9 cellular contexts compared by ENCODE assay signal in genomic region chr7:130071701-130072622, GRCh38. TPM values are rescaled to one million over a fixed set of nuclear protein-coding genes. Genes with fewer than 3 reads are reported as not detected.
DNase-seq lines count a peak whose midpoint lies in the region; ATAC-seq and TF ChIP-seq lines count a peak whose summit lies in the region.
"Had no signal": no experiment of that assay in that cellular context is flagged by ENCODE, and none has a peak within 500 bp of the region (broad histone marks: within the 10 kb centered on the region; RNA-seq: fewer than 3 reads in every experiment).

No MANE protein-coding gene starts in this region.

- no peaks in the 10 kb centered on the region for H3K36me3 ChIP-seq in mammary epithelial cell (ENCODE audit: insufficient read depth, low read length)
- no peaks in the 10 kb centered on the region for H3K36me3 ChIP-seq in skeletal muscle tissue (ENCODE audit: control insufficient read depth in 3 of 3, insufficient read depth in 3 of 3, low read length in 3 of 3)

- ATAC-seq in HG02938 (IDR thresholded peaks at IDR 0.05; ENCODE audit: unreplicated experiment) = no peak
- ATAC-seq: activated naive CD4-positive, alpha-beta T cell treated with anti-CD3 and anti-CD28 coated beads, Interleukin-2, amount 50 U/mL, for 72 hours had no signal

- peak overlapping the region; percentile 51 to 83 (median 69) for H3K4me3 ChIP-seq in mammary epithelial cell (replicated peaks in 1 of 3; ENCODE audit: insufficient read depth in 1 of 3, low read depth in 2 of 3, low read length in 3 of 3)
- H3K4me3 ChIP-seq in skeletal muscle tissue (ENCODE audit: low read length in 3 of 3) = peak overlapping the region; percentile 37 to 94 (median 79)

- H3K4me2 ChIP-seq in mammary epithelial cell (ENCODE audit: insufficient read depth, low read depth, low read length) = peak overlapping the region; percentile 92

- H4K20me1 ChIP-seq in mammary epithelial cell (ENCODE audit: insufficient read depth, low read length) = no peaks in the 10 kb centered on the region

- CTCF ChIA-PET in mammary epithelial cell (lab: Charles Lee; ENCODE audit: low non-redundant PET) = interaction anchor here (0.6 to 1.0 kb wide), 3 partner anchors 17 to 1129 kb away, joined by 3 to 10 read pairs (median 3); no protein-coding TSS in a partner anchor

- no peaks in the 10 kb centered on the region for H3K27me3 ChIP-seq in mammary epithelial cell (ENCODE audit: insufficient read depth, low read length)
- H3K27me3 ChIP-seq in skeletal muscle tissue (ENCODE audit: control insufficient read depth in 3 of 3, insufficient read depth in 3 of 3, low read length in 3 of 3) = no peaks in the 10 kb centered on the region

- dilution Hi-C loops in mammary epithelial cell (cut with HindIII; ENCODE audit: low sequenced_read_pairs) = no loop called here

- intact Hi-C loops in mammary epithelial cell (cut with micrococcal nuclease) = loop anchor here (1.0 to 5.0 kb wide), 8 partner anchors 135 to 761 kb away; partner anchors contain the start of genes CPA4, SSMEM1 and TMEM209

- DNase-seq in COR-L47 (lab: John Stamatoyannopoulos, UW) (peak; percentile 74), HCEC 1CT (peak; percentile 78), NCI-H2029 (lab: John Stamatoyannopoulos, UW) (peak; percentile 65), T-helper 9 cell (peak; percentile 31), mammary epithelial cell (peak; percentile 75), iPS-NIHi11 (ENCODE audit: low spot score) (peak; percentile 72)

- peaks cover 14% of the 10 kb centered on the region for H3K4me1 ChIP-seq in mammary epithelial cell (ENCODE audit: insufficient read depth, low read length)
- peaks cover 10 to 33% (median 27%) of the 10 kb centered on the region in 3 donors for H3K4me1 ChIP-seq in skeletal muscle tissue (ENCODE audit: control insufficient read depth in 3 of 3, insufficient read depth in 3 of 3, low read length in 3 of 3)

- TF ChIP-seq CTCF in mammary epithelial cell (conservative IDR thresholded peaks at IDR 0.05 in 1 of 2, IDR thresholded peaks at IDR 0.05 in 1 of 2; ENCODE audit: extremely low read depth in 1 of 2, insufficient read depth in 1 of 2, low read depth in 1 of 2, low read length in 2 of 2) = peak; percentile 94 to 99

- in situ Hi-C loops in mammary epithelial cell (cut with MboI; ENCODE audit: low sequenced_read_pairs in 2 of 2) = loop anchor here (10.0 kb wide), 1 partner anchor 683 kb away; no protein-coding TSS in a partner anchor

- peaks cover 65% of the 10 kb centered on the region for H3K79me2 ChIP-seq in mammary epithelial cell (ENCODE audit: insufficient read depth, low read length)

- peak overlapping the region; percentile 13 for H3K27ac ChIP-seq in mammary epithelial cell (ENCODE audit: insufficient read depth, low read depth, low read length)
- no peak overlapping the region for H3K27ac ChIP-seq in skeletal muscle tissue (ENCODE audit: low read depth, low read length)

- H3K9ac ChIP-seq in mammary epithelial cell (ENCODE audit: insufficient read depth, low read length) (peak overlapping the region; percentile 70), skeletal muscle tissue (ENCODE audit: low read depth in 1 of 3, low read length in 3 of 3) (peak overlapping the region; percentile 82 to 87 (median 84))

- no TSS peak for BruUV-seq in mammary epithelial cell (replicated peaks; lab: Mats Ljungman, UMichigan)

- under 1% methylated on average over 11 of the region's 11 CpGs for WGBS in mammary epithelial cell (ENCODE audit: low coverage, missing lambda C conversion rate)

- no peak overlapping the region for H2AFZ ChIP-seq in mammary epithelial cell (ENCODE audit: low read depth, low read length)

- H3K9me3 ChIP-seq in mammary epithelial cell (replicated peaks; ENCODE audit: insufficient read depth, low read length) (no peaks in the 10 kb centered on the region), skeletal muscle tissue (ENCODE audit: control insufficient read depth in 3 of 3, low read length in 3 of 3) (no peaks in the 10 kb centered on the region)

RNA-seq across cellular contexts. Expression of gene KLHDC10, which starts 1.6 kb away (rescaled TPM):
- 10 to 100 TPM; 22.3 to 23.3 TPM for total RNA-seq in mammary epithelial cell
- polyA plus RNA-seq in mammary epithelial cell = 13.9 TPM
- 15.0 TPM for polyA minus RNA-seq in mammary epithelial cell
- total RNA-seq in skeletal muscle tissue = 49.1 TPM

RNA-seq across cellular contexts. Expression of gene ZC3HC1, which starts 20.8 kb away (rescaled TPM):
- total RNA-seq in mammary epithelial cell (10 to 100 TPM in 1 of 2 donors, 1 to 10 TPM in 1; 9.0 to 14.2 TPM), skeletal muscle tissue (26.1 TPM)
- polyA plus RNA-seq in mammary epithelial cell = 21.4 TPM
- polyA minus RNA-seq in mammary epithelial cell = 63.4 TPM
